In genomic region chr11:61962213-61963015, GRCh38 we compare ENCODE assay signal across 7 cellular contexts. TPM values are rescaled to one million over a fixed set of nuclear protein-coding genes. Genes with fewer than 3 reads are reported as not detected.
A peak's percentile ranks its signal among the peaks of the same experiment; 100 is the strongest.
DNase-seq lines count a peak whose midpoint lies in the region; ATAC-seq and TF ChIP-seq lines count a peak whose summit lies in the region.
"Had no signal": no experiment of that assay in that cellular context is flagged by ENCODE, and none has a peak within 500 bp of the region (broad histone marks: within the 10 kb centered on the region; RNA-seq: fewer than 3 reads in every experiment).

No MANE protein-coding gene starts in this region.

- H3K4me3 Mint-ChIP-seq in activated naive CD4-positive, alpha-beta T cell treated with anti-CD3 and anti-CD28 coated beads, Interleukin-2, amount 50 U/mL, for 24 hours: peak overlapping the region; percentile 26
- H3K4me3 Mint-ChIP-seq in activated naive CD4-positive, alpha-beta T cell treated with anti-CD3 and anti-CD28 coated beads for 36 hours: no peak overlapping the region

- H3K4me2 ChIP-seq in hepatocyte: no peak overlapping the region

- no peaks in the 10 kb centered on the region for H3K27me3 Mint-ChIP-seq in activated naive CD4-positive, alpha-beta T cell treated with anti-CD3 and anti-CD28 coated beads, Interleukin-2, amount 50 U/mL, for 24 hours
- no peaks in the 10 kb centered on the region for H3K27me3 Mint-ChIP-seq in activated naive CD4-positive, alpha-beta T cell treated with anti-CD3 and anti-CD28 coated beads for 36 hours (ENCODE audit: low read depth)

- H3K4me3 ChIP-seq in hepatocyte (no peak overlapping the region), transverse colon (no peak overlapping the region)

- H3K27ac ChIP-seq in hepatocyte (peak overlapping the region; percentile 98), transverse colon (peak overlapping the region; percentile 99 to 100 (median 100))

- H2AFZ ChIP-seq in hepatocyte: no peak overlapping the region

- H3K36me3 Mint-ChIP-seq in activated naive CD4-positive, alpha-beta T cell treated with anti-CD3 and anti-CD28 coated beads, Interleukin-2, amount 50 U/mL, for 24 hours: peaks cover 18% of the 10 kb centered on the region
- peaks cover 43% of the 10 kb centered on the region for H3K36me3 Mint-ChIP-seq in activated naive CD4-positive, alpha-beta T cell treated with anti-CD3 and anti-CD28 coated beads for 36 hours (ENCODE audit: low read depth)

- no peaks in the 10 kb centered on the region for H3K27me3 ChIP-seq in hepatocyte
- no peaks in the 10 kb centered on the region for H3K27me3 ChIP-seq in transverse colon

- TF ChIP-seq EP300 in transverse colon (IDR thresholded peaks at IDR 0.05; ENCODE audit: low read depth): no peak

- peaks cover 42% of the 10 kb centered on the region for H3K4me1 Mint-ChIP-seq in activated naive CD4-positive, alpha-beta T cell treated with anti-CD3 and anti-CD28 coated beads, Interleukin-2, amount 50 U/mL, for 24 hours
- peaks cover 27% of the 10 kb centered on the region for H3K4me1 Mint-ChIP-seq in activated naive CD4-positive, alpha-beta T cell treated with anti-CD3 and anti-CD28 coated beads for 36 hours (ENCODE audit: low read depth)

- 89% methylated on average over 12 of the region's 12 CpGs for WGBS in hepatocyte (ENCODE audit: low lambda C conversion rate, missing lambda C conversion rate)
- 87% methylated on average over 12 of the region's 12 CpGs; no CpG with 5 or more reads in 1 of the 2 donors for WGBS in transverse colon (ENCODE audit: low coverage in 1 of 2), 2 donors

- ATAC-seq in HG02870 (IDR thresholded peaks at IDR 0.05; ENCODE audit: unreplicated experiment): no peak

- H3K9me3 Mint-ChIP-seq in activated naive CD4-positive, alpha-beta T cell treated with anti-CD3 and anti-CD28 coated beads, Interleukin-2, amount 50 U/mL, for 24 hours: no peaks in the 10 kb centered on the region
- H3K9me3 Mint-ChIP-seq in activated naive CD4-positive, alpha-beta T cell treated with anti-CD3 and anti-CD28 coated beads for 36 hours: no peaks in the 10 kb centered on the region

- H3K9me3 ChIP-seq in hepatocyte (ENCODE audit: low read depth) (no peaks in the 10 kb centered on the region), transverse colon (no peaks in the 10 kb centered on the region)

- intact Hi-C loops in activated naive CD4-positive, alpha-beta T cell treated with anti-CD3 and anti-CD28 coated beads for 36 hours (cut with micrococcal nuclease): no loop called here
- intact Hi-C loops in transverse colon (cut with DNase I; ENCODE audit: low total_unique reads): no loop called here

- TF ChIP-seq POLR2A in transverse colon (IDR thresholded peaks at IDR 0.05): no peak

- no peaks in the 10 kb centered on the region for H3K36me3 ChIP-seq in hepatocyte (replicated peaks; ENCODE audit: insufficient read depth, low read depth)
- H3K36me3 ChIP-seq in transverse colon: peaks cover 0 to 29% (median 14%) of the 10 kb centered on the region in 4 donors

- no peak overlapping the region for H3K27ac Mint-ChIP-seq in activated naive CD4-positive, alpha-beta T cell treated with anti-CD3 and anti-CD28 coated beads, Interleukin-2, amount 50 U/mL, for 24 hours
- H3K27ac Mint-ChIP-seq in activated naive CD4-positive, alpha-beta T cell treated with anti-CD3 and anti-CD28 coated beads for 36 hours: no peak overlapping the region

- H3K9me2 ChIP-seq in hepatocyte (replicated peaks; ENCODE audit: insufficient read depth): no peaks in the 10 kb centered on the region

- TF ChIP-seq CTCF in hepatocyte (IDR thresholded peaks at IDR 0.05; ENCODE audit: poor library complexity): no peak
- TF ChIP-seq CTCF in transverse colon (IDR thresholded peaks at IDR 0.05): no peak

- peaks cover 34% of the 10 kb centered on the region for H4K20me1 ChIP-seq in hepatocyte (ENCODE audit: insufficient read depth, poor library complexity, severe bottlenecking)

- H3K4me1 ChIP-seq in hepatocyte (ENCODE audit: insufficient read depth) (peaks cover 21% of the 10 kb centered on the region), transverse colon (peaks cover 15 to 54% (median 29%) of the 10 kb centered on the region in 4 donors)

- H3K79me2 ChIP-seq in hepatocyte: peaks cover 33% of the 10 kb centered on the region

- no peak for DNase-seq in activated naive CD4-positive, alpha-beta T cell treated with anti-CD3 and anti-CD28 coated beads for 36 hours
- no peak for DNase-seq in hepatocyte (ENCODE audit: low spot score)
- no peak for DNase-seq in transverse colon
- no peak for DNase-seq in NCI-H1092 treated with DMSO at 0.1 percent for 48 hours (lab: John Stamatoyannopoulos, UW)
- DNase-seq: NCI-H524 treated with DMSO at 0.1 percent for 48 hours had no signal

- in situ Hi-C loops in transverse colon (cut with MboI; ENCODE audit: low pct_ligation_motif_present in 1 of 4, low pct_unique_long_range_greater_than_20kb in 1 of 4, low sequenced_read_pairs in 3 of 4): no loop called here

- CTCF ChIA-PET in activated naive CD4-positive, alpha-beta T cell treated with anti-CD3 and anti-CD28 coated beads for 36 hours (lab: Charles Lee): interaction anchor here (0.5 to 3.6 kb wide), 4 partner anchors 13 to 119 kb away, joined by 3 to 14 read pairs (median 4); no protein-coding TSS in a partner anchor

RNA-seq across cellular contexts. Expression of gene FTH1, which starts 5.0 kb away (rescaled TPM):
- 1,000 to 10,000 TPM; 1,302 to 1,352 TPM for total RNA-seq in activated naive CD4-positive, alpha-beta T cell treated with anti-CD3 and anti-CD28 coated beads for 36 hours
- total RNA-seq in hepatocyte (1,071 and 1,519 TPM in 2 replicates), transverse colon (1,000 to 10,000 TPM; 2,288 to 6,007 (median 4,694) TPM)
- polyA plus RNA-seq in hepatocyte: 8,379 and 8,694 TPM in 2 replicates

RNA-seq across cellular contexts. Expression of gene BEST1, which starts 12.3 kb away (rescaled TPM):
- total RNA-seq in activated naive CD4-positive, alpha-beta T cell treated with anti-CD3 and anti-CD28 coated beads for 36 hours: under 1 TPM; 0.45 to 0.49 TPM
- total RNA-seq in hepatocyte: 3.5 and 4.7 TPM in 2 replicates
- polyA plus RNA-seq in hepatocyte: 5.7 and 6.9 TPM in 2 replicates
- total RNA-seq in transverse colon: 1 to 10 TPM in 3 of 4 donors, under 1 TPM in 1; 0.40 to 3.7 (median 2.6) TPM

RNA-seq across cellular contexts. Expression of gene RAB3IL1, which starts 45.0 kb away (rescaled TPM):
- under 1 TPM; 0.52 to 0.74 TPM for total RNA-seq in activated naive CD4-positive, alpha-beta T cell treated with anti-CD3 and anti-CD28 coated beads for 36 hours
- total RNA-seq in hepatocyte (9.1 and 10.8 TPM in 2 replicates), transverse colon (1 to 10 TPM; 1.2 to 7.6 (median 5.9) TPM)
- 15.4 and 18.6 TPM in 2 replicates for polyA plus RNA-seq in hepatocyte
